In genomic region chr15:33425149-33425548, GRCh38 we compare ENCODE assay signal across 19 cellular contexts.
DNase-seq lines count a peak whose midpoint lies in the region; TF ChIP-seq lines count a peak whose summit lies in the region.
"Had no signal": no experiment of that assay in that cellular context is flagged by ENCODE, and none has a peak within 500 bp of the region (broad histone marks: within the 10 kb centered on the region; RNA-seq: fewer than 3 reads in every experiment).

No MANE protein-coding gene starts in this region.

- H3K27me3 Mint-ChIP-seq in activated naive CD8-positive, alpha-beta T cell treated with anti-CD3 and anti-CD28 coated beads for 36 hours: peaks cover 6% of the 10 kb centered on the region

- H3K4me3 ChIP-seq in AG10803 (ENCODE audit: low read length) (no peak overlapping the region), epithelial cell of esophagus (ENCODE audit: low read length) (no peak overlapping the region)
- H3K4me3 ChIP-seq: SJCRH30, vagina had no signal

- no peak for TF ChIP-seq CTCF in AG10803 (conservative IDR thresholded peaks at IDR 0.05; ENCODE audit: low read length)
- no peak for TF ChIP-seq CTCF in epithelial cell of esophagus (IDR thresholded peaks at IDR 0.05; ENCODE audit: insufficient read depth, low read depth, low read length, missing control alignments)

- no peaks in the 10 kb centered on the region for H3K36me3 Mint-ChIP-seq in activated naive CD8-positive, alpha-beta T cell treated with anti-CD3 and anti-CD28 coated beads for 36 hours
- H3K36me3 Mint-ChIP-seq: activated naive CD4-positive, alpha-beta T cell treated with anti-CD3 and anti-CD28 coated beads, Interleukin-2, amount 50 U/mL, for 72 hours had no signal

- no peaks in the 10 kb centered on the region for H3K9me3 Mint-ChIP-seq in activated naive CD8-positive, alpha-beta T cell treated with anti-CD3 and anti-CD28 coated beads for 36 hours
- H3K9me3 Mint-ChIP-seq: activated naive CD4-positive, alpha-beta T cell treated with anti-CD3 and anti-CD28 coated beads, Interleukin-2, amount 50 U/mL, for 72 hours; stimulated activated naive CD8-positive, alpha-beta T cell treated with anti-CD3 and anti-CD28 coated beads, Interleukin-15, Interleukin-2, amounts not matched to agents 100 ng/mL and 50 ng/mL, for 24 hours had no signal

- no peak overlapping the region for H3K27ac Mint-ChIP-seq in activated naive CD8-positive, alpha-beta T cell treated with anti-CD3 and anti-CD28 coated beads for 36 hours
- H3K27ac Mint-ChIP-seq: activated naive CD4-positive, alpha-beta T cell treated with anti-CD3 and anti-CD28 coated beads, Interleukin-2, amount 50 U/mL, for 72 hours; endodermal cell; stimulated activated naive CD8-positive, alpha-beta T cell treated with anti-CD3 and anti-CD28 coated beads, Interleukin-15, Interleukin-2, amounts not matched to agents 100 ng/mL and 50 ng/mL, for 24 hours had no signal

- DNase-seq in AG10803 (ENCODE audit: low read depth) (peak; percentile 27), HPDE6-E6E7 (ENCODE audit: extremely low spot score) (peak; percentile 45), epithelial cell of esophagus (ENCODE audit: low read depth) (peak; percentile 95), kidney glomerular epithelial cell (lab: John Stamatoyannopoulos, UW) (peak; percentile 52), NCI-H1048 (lab: John Stamatoyannopoulos, UW) (no peak), cortex of kidney (lab: John Stamatoyannopoulos, UW) (no peak), NOMO-1 treated with dmso at 0.1 percent for 144 hours (lab: John Stamatoyannopoulos, UW; ENCODE audit: unreplicated experiment) (no peak)
- DNase-seq in activated naive CD8-positive, alpha-beta T cell treated with anti-CD3 and anti-CD28 coated beads for 36 hours: no peak
- DNase-seq: activated CD4-positive, alpha-beta T cell treated with anti-CD3 and anti-CD28 coated beads for 4 hours; activated T-cell treated with anti-CD3 and anti-CD28 coated beads for 4 hours; endodermal cell; glutamatergic neuron; NCI-H1694; NCI-H446 treated with DMSO at 0.1 percent for 48 hours; posterior cingulate gyrus; SJCRH30 had no signal

- H3K4me1 Mint-ChIP-seq in activated naive CD8-positive, alpha-beta T cell treated with anti-CD3 and anti-CD28 coated beads for 36 hours: no peaks in the 10 kb centered on the region

- no peak overlapping the region for H3K4me3 Mint-ChIP-seq in activated naive CD8-positive, alpha-beta T cell treated with anti-CD3 and anti-CD28 coated beads for 36 hours
- H3K4me3 Mint-ChIP-seq: endodermal cell; stimulated activated naive CD8-positive, alpha-beta T cell treated with anti-CD3 and anti-CD28 coated beads, Interleukin-15, Interleukin-2, amounts not matched to agents 100 ng/mL and 50 ng/mL, for 24 hours had no signal

Comparison
In these comparisons a context has a peak if more than half of its experiments do, and no peak if none do; other contexts are left out.
1. DNase-seq: peak in AG10803 (single experiment), HPDE6-E6E7 (single experiment), epithelial cell of esophagus (single experiment) and kidney glomerular epithelial cell (single experiment); none in NCI-H1048 (single experiment), cortex of kidney (single experiment), activated naive CD8-positive, alpha-beta T cell treated with anti-CD3 and anti-CD28 coated beads for 36 hours (single experiment) and NOMO-1 treated with dmso at 0.1 percent for 144 hours (single experiment).